12 cellular contexts compared by ENCODE assay signal in the genomic region with DNA sequence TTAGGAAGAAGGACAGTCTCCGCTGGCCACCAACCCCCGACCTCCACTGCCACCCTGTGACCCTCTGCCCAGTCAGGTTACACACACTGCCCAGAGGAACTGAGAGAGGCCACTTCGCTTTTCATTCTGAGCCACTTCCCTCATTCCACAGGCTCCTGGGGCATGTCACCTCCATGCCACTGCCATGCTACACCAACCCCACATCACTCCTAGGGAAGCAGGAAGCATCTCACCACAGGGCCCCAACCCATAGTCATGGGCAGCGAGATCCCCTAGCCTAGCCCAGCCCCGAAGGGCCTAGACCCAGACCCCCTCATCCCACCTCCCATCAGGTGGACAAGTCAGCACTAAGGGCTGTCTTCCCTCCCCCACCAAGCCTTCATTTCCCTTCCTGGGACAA. TPM values are rescaled to one million over a fixed set of nuclear protein-coding genes. Genes with fewer than 3 reads are reported as not detected.
DNase-seq lines count a peak whose midpoint lies in the region; ATAC-seq and TF ChIP-seq lines count a peak whose summit lies in the region.
"Had no signal": no experiment of that assay in that cellular context is flagged by ENCODE, and none has a peak within 500 bp of the region (broad histone marks: within the 10 kb centered on the region; RNA-seq: fewer than 3 reads in every experiment).

No MANE protein-coding gene starts in this region.

- H3K27me3 ChIP-seq in CD8-positive, alpha-beta memory T cell (ENCODE audit: insufficient read depth, low read length, poor library complexity, severe bottlenecking): no peaks in the 10 kb centered on the region
- H3K27me3 ChIP-seq in Karpas-422 (ENCODE audit: low read length) (no peaks in the 10 kb centered on the region), gastroesophageal sphincter (peaks cover 14% of the 10 kb centered on the region)

- no peak for DNase-seq in CD8-positive, alpha-beta memory T cell
- no peak for DNase-seq in Karpas-422
- DNase-seq in central memory CD8-positive, alpha-beta T cell (ENCODE audit: low spot score in 2 of 2): no peak
- DNase-seq in pons (ENCODE audit: low spot score): peak; percentile 73
- no peak for DNase-seq in KBM-7
- no peak for DNase-seq in NCI-H2227 (lab: John Stamatoyannopoulos, UW; ENCODE audit: unreplicated experiment)
- DNase-seq in COR-L47 (lab: John Stamatoyannopoulos, UW): no peak
- DNase-seq: DMS79, NCI-H1105 had no signal

- H3K4me2 ChIP-seq in Karpas-422 (ENCODE audit: low read depth, low read length, poor library complexity, severe bottlenecking): peak overlapping the region; percentile 74

- peak overlapping the region; percentile 100 for H3K4me3 ChIP-seq in CD8-positive, alpha-beta memory T cell (ENCODE audit: low read length)
- H3K4me3 ChIP-seq in Karpas-422 (ENCODE audit: low read length) (no peak overlapping the region; the same call in 1 of the 2 replicates), gastroesophageal sphincter (peak overlapping the region in 1 of 2 donors; percentile 40)

- no peak for ATAC-seq in central memory CD8-positive, alpha-beta T cell (replicated peaks; ENCODE audit: extremely low read depth, poor library complexity, severe bottlenecking)
- ATAC-seq in gastroesophageal sphincter: no peak

- H2AFZ ChIP-seq in Karpas-422 (ENCODE audit: low read length): no peak overlapping the region

- no peak for TF ChIP-seq EP300 in gastroesophageal sphincter (IDR thresholded peaks at IDR 0.05)

- no peak for TF ChIP-seq POLR2A in gastroesophageal sphincter (IDR thresholded peaks at IDR 0.05)

- no peak for TF ChIP-seq CTCF in gastroesophageal sphincter (IDR thresholded peaks at IDR 0.05)

- H3K27ac Mint-ChIP-seq in CD8-positive, alpha-beta memory T cell: peak overlapping the region; percentile 77 to 97 (median 94)
- H3K27ac Mint-ChIP-seq in central memory CD8-positive, alpha-beta T cell (ENCODE audit: low read depth): peak overlapping the region; percentile 74

- peaks cover 42 to 57% (median 54%) of the 10 kb centered on the region in 3 donors for H3K4me1 Mint-ChIP-seq in CD8-positive, alpha-beta memory T cell
- peaks cover 60% of the 10 kb centered on the region for H3K4me1 Mint-ChIP-seq in central memory CD8-positive, alpha-beta T cell

- H4K20me1 ChIP-seq in Karpas-422 (ENCODE audit: insufficient read depth, low read depth, low read length): no peaks in the 10 kb centered on the region

- POLR2A ChIA-PET in CD8-positive, alpha-beta memory T cell (lab: Charles Lee): interaction anchor here (1.4 kb wide), 1 partner anchor 10 kb away, joined by 6 read pairs; no protein-coding TSS in a partner anchor

- no peaks in the 10 kb centered on the region for H3K27me3 Mint-ChIP-seq in CD8-positive, alpha-beta memory T cell
- no peaks in the 10 kb centered on the region for H3K27me3 Mint-ChIP-seq in central memory CD8-positive, alpha-beta T cell

- H3K27ac ChIP-seq in CD8-positive, alpha-beta memory T cell (ENCODE audit: low read depth, low read length): peak overlapping the region; percentile 85
- no peak overlapping the region for H3K27ac ChIP-seq in Karpas-422 (ENCODE audit: low read length)
- no peak overlapping the region for H3K27ac ChIP-seq in gastroesophageal sphincter

- H3K4me1 ChIP-seq in CD8-positive, alpha-beta memory T cell (ENCODE audit: insufficient read depth, low read length): peaks cover 41% of the 10 kb centered on the region
- peaks cover 33% of the 10 kb centered on the region for H3K4me1 ChIP-seq in Karpas-422 (ENCODE audit: low read length)
- peaks cover 0 to 10% (median 0%) of the 10 kb centered on the region in 3 donors for H3K4me1 ChIP-seq in gastroesophageal sphincter

- no peaks in the 10 kb centered on the region for H3K79me2 ChIP-seq in Karpas-422 (ENCODE audit: low read length)

- no peaks in the 10 kb centered on the region for H3K9me3 Mint-ChIP-seq in CD8-positive, alpha-beta memory T cell
- no peaks in the 10 kb centered on the region for H3K9me3 Mint-ChIP-seq in central memory CD8-positive, alpha-beta T cell

- WGBS in gastroesophageal sphincter (ENCODE audit: low coverage in 1 of 2), 2 donors: 50 to 100% methylated on average over 1 to 2 of the region's 5 CpGs

- H3K36me3 ChIP-seq in CD8-positive, alpha-beta memory T cell (ENCODE audit: insufficient read depth, low read length): no peaks in the 10 kb centered on the region
- H3K36me3 ChIP-seq in Karpas-422 (ENCODE audit: insufficient read depth, low read length) (no peaks in the 10 kb centered on the region), gastroesophageal sphincter (no peaks in the 10 kb centered on the region)

- in situ Hi-C loops in KBM-7 (cut with MboI; ENCODE audit: low pct_unique_long_range_greater_than_20kb, low sequenced_read_pairs): no loop called here

- no peaks in the 10 kb centered on the region for H3K9me2 ChIP-seq in Karpas-422 (replicated peaks; ENCODE audit: insufficient read depth, low read length)

- H3K9ac ChIP-seq in Karpas-422 (ENCODE audit: low read length): peak overlapping the region; percentile 65

- peak overlapping the region; percentile 93 to 98 (median 97) for H3K4me3 Mint-ChIP-seq in CD8-positive, alpha-beta memory T cell
- peak overlapping the region; percentile 95 for H3K4me3 Mint-ChIP-seq in central memory CD8-positive, alpha-beta T cell

- CTCF ChIA-PET in CD8-positive, alpha-beta memory T cell (lab: Charles Lee): interaction anchor here (1.6 to 12.0 kb wide), 8 partner anchors 13 to 33 kb away, joined by 9 to 258 read pairs (median 28); partner anchors contain the start of genes ANKRD63, CCDC9B and INAFM2

- peaks cover 0 to 38% (median 2%) of the 10 kb centered on the region in 3 donors for H3K36me3 Mint-ChIP-seq in CD8-positive, alpha-beta memory T cell
- H3K36me3 Mint-ChIP-seq in central memory CD8-positive, alpha-beta T cell (ENCODE audit: insufficient read depth): peaks cover 22% of the 10 kb centered on the region

- H3K9me3 ChIP-seq in CD8-positive, alpha-beta memory T cell (ENCODE audit: low read length): no peaks in the 10 kb centered on the region
- H3K9me3 ChIP-seq in Karpas-422 (ENCODE audit: low read length): no peaks in the 10 kb centered on the region
- no peaks in the 10 kb centered on the region for H3K9me3 ChIP-seq in gastroesophageal sphincter

RNA-seq across cellular contexts. Expression of gene PLCB2, which starts 1.4 kb away (rescaled TPM):
- 10 to 100 TPM; 57.3 to 57.7 TPM for total RNA-seq in CD8-positive, alpha-beta memory T cell
- polyA plus RNA-seq in CD8-positive, alpha-beta memory T cell: 34.8 TPM
- 4.3 and 8.7 TPM in 2 replicates for total RNA-seq in Karpas-422 (2014; rRNA removed; shearing (Covaris generic); ENCODE audit: low replicate concordance)
- total RNA-seq in gastroesophageal sphincter: 10 to 100 TPM in 2 of 4 donors, 1 to 10 TPM in 2; 1.5 to 13.5 (median 8.8) TPM

RNA-seq across cellular contexts. Expression of gene INAFM2, which starts 17.1 kb away (rescaled TPM):
- total RNA-seq in CD8-positive, alpha-beta memory T cell: 10 to 100 TPM; 13.5 to 15.3 TPM
- polyA plus RNA-seq in CD8-positive, alpha-beta memory T cell: 2.7 TPM
- total RNA-seq in Karpas-422 (2014; rRNA removed; shearing (Covaris generic); ENCODE audit: low replicate concordance): 5.8 and 9.2 TPM in 2 replicates
- 10 to 100 TPM; 27.3 to 66.6 (median 37.5) TPM for total RNA-seq in gastroesophageal sphincter

RNA-seq across cellular contexts. Expression of gene ANKRD63, which starts 23.5 kb away (rescaled TPM):
- total RNA-seq in CD8-positive, alpha-beta memory T cell: not detected
- polyA plus RNA-seq in CD8-positive, alpha-beta memory T cell: not detected
- not detected in 2 replicates for total RNA-seq in Karpas-422 (2014; rRNA removed; shearing (Covaris generic); ENCODE audit: low replicate concordance)
- 1 to 10 TPM in 1 of 4 donors, not detected in 3; 1.6 TPM for total RNA-seq in gastroesophageal sphincter
- total RNA-seq: epithelial cell of proximal tubule, OCI-LY7 had no signal

RNA-seq across cellular contexts. Expression of gene CCDC9B, which starts 34.4 kb away (rescaled TPM):
- total RNA-seq in CD8-positive, alpha-beta memory T cell: under 1 TPM; 0.39 to 0.47 TPM
- polyA plus RNA-seq in CD8-positive, alpha-beta memory T cell: 0.08 TPM
- 1.2 and 3.1 TPM in 2 replicates for total RNA-seq in Karpas-422 (2014; rRNA removed; shearing (Covaris generic); ENCODE audit: low replicate concordance)
- total RNA-seq in gastroesophageal sphincter: 100 to 1,000 TPM in 1 of 4 donors, 10 to 100 TPM in 3; 28.0 to 105 (median 66.7) TPM

RNA-seq across cellular contexts. Expression of gene PHGR1, which starts 44.5 kb away (rescaled TPM):
- total RNA-seq in CD8-positive, alpha-beta memory T cell: not detected
- polyA plus RNA-seq in CD8-positive, alpha-beta memory T cell: not detected
- not detected in 2 replicates for total RNA-seq in Karpas-422 (2014; rRNA removed; shearing (Covaris generic); ENCODE audit: low replicate concordance)
- total RNA-seq in gastroesophageal sphincter: not detected
- total RNA-seq: epithelial cell of proximal tubule, OCI-LY7 had no signal
